Comparison of ENCODE assay signal across 16 cellular contexts in the genomic region with DNA sequence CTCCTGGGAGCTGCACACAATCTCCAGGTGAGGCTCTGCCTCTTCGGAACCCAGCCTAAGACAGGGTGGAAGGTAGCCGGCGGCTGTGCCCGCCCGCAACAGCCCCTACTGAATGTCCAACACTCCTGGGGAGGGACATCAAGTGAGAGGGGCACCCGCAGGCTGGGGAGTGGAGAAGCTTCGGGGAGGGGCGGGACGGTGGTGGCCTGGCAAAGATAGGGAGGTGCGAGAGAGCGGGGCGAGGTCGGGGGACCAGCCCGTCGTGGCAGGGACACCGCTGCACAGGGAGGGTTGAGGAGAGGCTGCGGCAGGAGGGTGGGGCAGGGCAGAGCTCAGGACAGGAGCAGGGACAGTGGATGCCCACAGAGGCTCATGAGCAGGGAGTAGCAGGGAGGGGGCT. TPM values are rescaled to one million over a fixed set of nuclear protein-coding genes. Genes with fewer than 3 reads are reported as not detected.
A peak's percentile ranks its signal among the peaks of the same experiment; 100 is the strongest.
DNase-seq lines count a peak whose midpoint lies in the region; ATAC-seq, FAIRE-seq and TF ChIP-seq lines count a peak whose summit lies in the region.
"Had no signal": no experiment of that assay in that cellular context is flagged by ENCODE, and none has a peak within 500 bp of the region (broad histone marks: within the 10 kb centered on the region; RNA-seq: fewer than 3 reads in every experiment).

No MANE protein-coding gene starts in this region.

- H3K36me3 Mint-ChIP-seq in stimulated activated naive B cell treated with anti-CD40 and anti-IgM and Interleukin-4, amounts not matched to agents 10 μg/mL and 1 μg/mL and 100 μg/mL, for 72 hours, result no peaks in the 10 kb centered on the region
- H3K36me3 Mint-ChIP-seq: CD4-positive, CD25-positive, alpha-beta regulatory T cell had no signal

- H3K9me3 Mint-ChIP-seq in stimulated activated naive B cell treated with anti-CD40 and anti-IgM and Interleukin-4, amounts not matched to agents 10 μg/mL and 1 μg/mL and 100 μg/mL, for 72 hours, result no peaks in the 10 kb centered on the region
- H3K9me3 Mint-ChIP-seq: CD4-positive, CD25-positive, alpha-beta regulatory T cell had no signal

- peaks cover 5 to 8% of the 10 kb centered on the region in 2 donors for H3K27me3 Mint-ChIP-seq in stimulated activated naive B cell treated with anti-CD40 and anti-IgM and Interleukin-4, amounts not matched to agents 10 μg/mL and 1 μg/mL and 100 μg/mL, for 72 hours

- peak overlapping the region; percentile 42 for H3K27ac Mint-ChIP-seq in stimulated activated naive B cell treated with anti-CD40 and anti-IgM and Interleukin-4, amounts not matched to agents 10 μg/mL and 1 μg/mL and 100 μg/mL, for 72 hours
- H3K27ac Mint-ChIP-seq: CD4-positive, CD25-positive, alpha-beta regulatory T cell had no signal

- BruUV-seq in A673 (replicated peaks; lab: Mats Ljungman, UMichigan), result no TSS peak

- ATAC-seq in stimulated activated naive B cell treated with anti-CD40 and anti-IgM and Interleukin-4, amounts not matched to agents 10 μg/mL and 1 μg/mL and 100 μg/mL, for 72 hours (replicated peaks), result no peak

- peaks cover 7% of the 10 kb centered on the region for H3F3A ChIP-seq in neural cell (ENCODE audit: insufficient read depth, low read length, poor library complexity, severe bottlenecking)

- no peak overlapping the region for H2AFZ ChIP-seq in neural cell (ENCODE audit: low read depth, low read length)

- no peak overlapping the region for H3K4me2 ChIP-seq in neural cell (ENCODE audit: low read length)

- no peak for TF ChIP-seq POLR2A in esophagus squamous epithelium (IDR thresholded peaks at IDR 0.05)

- no peak for TF ChIP-seq EP300 in neural cell (conservative IDR thresholded peaks at IDR 0.05; ENCODE audit: poor library complexity, severe bottlenecking)

- H3K27ac ChIP-seq in A673 (ENCODE audit: low read depth, low read length, poor library complexity, severe bottlenecking) (peak overlapping the region; percentile 3), HEK293 (ENCODE audit: extremely low read depth, low read depth, low read length) (no peak overlapping the region), neural cell (ENCODE audit: low read length) (peak overlapping the region; percentile 81), esophagus squamous epithelium (no peak overlapping the region), brain microvascular endothelial cell (no peak overlapping the region)
- H3K27ac ChIP-seq: GM23248 had no signal

- no peak for DNase-seq in A673 (ENCODE audit: low spot score)
- no peak for DNase-seq in stimulated activated naive B cell treated with anti-CD40 and anti-IgM and Interleukin-4, amounts not matched to agents 10 μg/mL and 1 μg/mL and 100 μg/mL, for 72 hours
- no peak for DNase-seq in esophagus squamous epithelium (lab: John Stamatoyannopoulos, UW)
- DNase-seq in DMS53 (lab: John Stamatoyannopoulos, UW), result no peak
- DNase-seq in RCC 7860 (ENCODE audit: low spot score), result no peak
- no peak for DNase-seq in brain microvascular endothelial cell
- DNase-seq: Calu3; CD4-positive, CD25-positive, alpha-beta regulatory T cell; DMS 273 treated with DMSO at 0.1 percent for 48 hours; DMS79; GM23248; H7 had no signal

- WGBS in esophagus squamous epithelium, 2 donors, result 70 to 91% methylated on average over 4 to 6 of the region's 17 CpGs

- H3K4me1 Mint-ChIP-seq in stimulated activated naive B cell treated with anti-CD40 and anti-IgM and Interleukin-4, amounts not matched to agents 10 μg/mL and 1 μg/mL and 100 μg/mL, for 72 hours, result peaks cover 21 to 31% of the 10 kb centered on the region in 2 donors

- TF ChIP-seq CTCF in A673 (conservative IDR thresholded peaks at IDR 0.05; ENCODE audit: low read depth, low read length) (no peak), HEK293 (tag by site-specific recombination; IDR thresholded peaks at IDR 0.05) (no peak), neural cell (IDR thresholded peaks at IDR 0.05; ENCODE audit: poor library complexity, severe bottlenecking) (no peak), esophagus squamous epithelium (IDR thresholded peaks at IDR 0.05) (no peak), brain microvascular endothelial cell (IDR thresholded peaks at IDR 0.05; ENCODE audit: low read depth, low read length, missing control alignments) (no peak)

- H4K20me1 ChIP-seq in neural cell (ENCODE audit: insufficient read depth), result no peaks in the 10 kb centered on the region

- no peak for TF ChIP-seq RAD21 in neural cell (conservative IDR thresholded peaks at IDR 0.05)

- CTCF ChIA-PET in A673 (lab: Charles Lee), result interaction anchor here (0.6 to 6.0 kb wide), 4 partner anchors 47 to 208 kb away, joined by 6 to 157 read pairs (median 72); a partner anchor contains a TSS
- CTCF ChIA-PET in HEK293 (lab: Yijun Ruan, JAX), result interaction anchor here (0.6 to 16.2 kb wide), 19 partner anchors 9 to 454 kb away, joined by 3 to 329 read pairs (median 23); a partner anchor contains a TSS

- H3K4me3 ChIP-seq in A673 (ENCODE audit: low read depth, low read length, poor library complexity, severe bottlenecking) (no peak overlapping the region), HEK293 (ENCODE audit: low read depth, low read length) (no peak overlapping the region), neural cell (ENCODE audit: low read length) (no peak overlapping the region), esophagus squamous epithelium (no peak overlapping the region), brain microvascular endothelial cell (ENCODE audit: low read depth, low read length) (no peak overlapping the region)
- H3K4me3 ChIP-seq: GM23248 had no signal

- H3K36me3 ChIP-seq in A673 (ENCODE audit: insufficient read depth, low read length, poor library complexity, severe bottlenecking) (no peaks in the 10 kb centered on the region), HEK293 (ENCODE audit: control insufficient read depth in 2 of 2, insufficient read depth in 1 of 2, low read length in 2 of 2) (no peaks in the 10 kb centered on the region), neural cell (ENCODE audit: insufficient read depth, low read length) (no peaks in the 10 kb centered on the region), esophagus squamous epithelium (peaks cover 0 to 21% (median 0%) of the 10 kb centered on the region in 3 donors), brain microvascular endothelial cell (replicated peaks) (no peaks in the 10 kb centered on the region)

- H3K4me1 ChIP-seq in A673 (ENCODE audit: insufficient read depth, low read length, poor library complexity, severe bottlenecking) (peaks cover 5% of the 10 kb centered on the region), HEK293 (ENCODE audit: control insufficient read depth, insufficient read depth, low read length) (no peaks in the 10 kb centered on the region), esophagus squamous epithelium (peaks cover 0 to 21% (median 0%) of the 10 kb centered on the region in 3 donors)

- FAIRE-seq in RCC 7860 (lab: Jason Lieb, UNC), result no peak
- FAIRE-seq: A204.1, GM12891 had no signal

- no peaks in the 10 kb centered on the region for H3K79me2 ChIP-seq in neural cell (replicated peaks; ENCODE audit: insufficient read depth, low read length)

- in situ Hi-C loops in brain microvascular endothelial cell (cut with HindIII; ENCODE audit: low pct_ligation_motif_present, low sequenced_read_pairs), result loop anchor here (25.0 kb wide), 1 partner anchor 212 kb away; a partner anchor contains a TSS

- no peak overlapping the region for H3K4me3 Mint-ChIP-seq in stimulated activated naive B cell treated with anti-CD40 and anti-IgM and Interleukin-4, amounts not matched to agents 10 μg/mL and 1 μg/mL and 100 μg/mL, for 72 hours
- H3K4me3 Mint-ChIP-seq: CD4-positive, CD25-positive, alpha-beta regulatory T cell had no signal

- POLR2A ChIA-PET in A673 (lab: Charles Lee; ENCODE audit: low non-redundant PET), result no interaction called here
- POLR2A ChIA-PET in HEK293 (lab: Yijun Ruan, JAX), result interaction anchor here (0.8 to 1.0 kb wide), 2 partner anchors 68 to 182 kb away, joined by 3 read pairs; no protein-coding TSS in a partner anchor

- intact Hi-C loops in A673 (cut with micrococcal nuclease; ENCODE audit: unreplicated experiment) (no loop called here), esophagus squamous epithelium (cut with DNase I) (no loop called here)

- H3K9me3 ChIP-seq in A673 (ENCODE audit: low read depth, low read length, poor library complexity, severe bottlenecking), result no peaks in the 10 kb centered on the region
- H3K9me3 ChIP-seq in HEK293 (ENCODE audit: control insufficient read depth, insufficient read depth, low read depth, low read length), result no peaks in the 10 kb centered on the region
- no peaks in the 10 kb centered on the region for H3K9me3 ChIP-seq in neural cell (ENCODE audit: low read length)
- no peaks in the 10 kb centered on the region for H3K9me3 ChIP-seq in esophagus squamous epithelium

- H3K27me3 ChIP-seq in A673 (replicated peaks; ENCODE audit: insufficient read depth, low read depth, low read length, poor library complexity), result no peaks in the 10 kb centered on the region
- no peaks in the 10 kb centered on the region for H3K27me3 ChIP-seq in neural cell (ENCODE audit: insufficient read depth, low read depth, low read length)
- peaks cover 0 to 7% (median 0%) of the 10 kb centered on the region in 4 donors for H3K27me3 ChIP-seq in esophagus squamous epithelium
- H3K27me3 ChIP-seq in brain microvascular endothelial cell (replicated peaks), result no peaks in the 10 kb centered on the region

- H3K9ac ChIP-seq in neural cell (ENCODE audit: low read length), result peak overlapping the region; percentile 53
- H3K9ac ChIP-seq: GM23248 had no signal

- no peaks in the 10 kb centered on the region for H3K9me2 ChIP-seq in neural cell (ENCODE audit: insufficient read depth, low read length)

TF ChIP-seq in HEK293, 187 proteins besides CTCF, POLR2A, EP300 and RAD21 (continues in another document):
- TF ChIP-seq KLF1 (tag by site-specific recombination; IDR thresholded peaks at IDR 0.05) (0 out of 2 replicates have a peak, but pooled peaks have one; percentile 22), GLIS1 (tag by site-specific recombination; IDR thresholded peaks at IDR 0.05) (no peak), ZNF266 (tag by site-specific recombination; IDR thresholded peaks at IDR 0.05; ENCODE audit: low read depth) (no peak)

TF ChIP-seq in neural cell, 6 proteins besides CTCF, POLR2A, EP300 and RAD21 (continues in another document):
- TF ChIP-seq SMC3 (conservative IDR thresholded peaks at IDR 0.05; ENCODE audit: poor library complexity) (no peak), POLR2AphosphoS5 (IDR thresholded peaks at IDR 0.05) (no peak)

RNA-seq across cellular contexts. Expression of a gene that starts 8.9 kb away (rescaled TPM):
- total RNA-seq in A673 (2021) (23.3 and 28.1 TPM in 2 replicates), esophagus squamous epithelium (10 to 100 TPM in 1 of 4 donors, 1 to 10 TPM in 3; 6.1 to 16.0 (median 7.1) TPM)
- 35.4 and 45.7 TPM in 2 replicates for polyA plus RNA-seq in neural cell
- 8.9 and 15.1 TPM in 2 replicates for polyA minus RNA-seq in neural cell

RNA-seq across cellular contexts. Expression of a gene that starts 17.1 kb away (rescaled TPM):
- total RNA-seq in A673 (2021) (21.9 and 26.9 TPM in 2 replicates), esophagus squamous epithelium (10 to 100 TPM in 1 of 4 donors, 1 to 10 TPM in 2, under 1 TPM in 1; 0.15 to 10.3 (median 5.0) TPM)
- 1.6 and 4.0 TPM in 2 replicates for polyA plus RNA-seq in neural cell
- 1.9 TPM in 2 replicates for polyA minus RNA-seq in neural cell
- total RNA-seq: CD4-positive, CD25-positive, alpha-beta regulatory T cell had no signal
- polyA plus RNA-seq: CD4-positive, CD25-positive, alpha-beta regulatory T cell had no signal

RNA-seq across cellular contexts. Expression of a gene that starts 49.9 kb away (rescaled TPM):
- total RNA-seq in A673 (2021) (5.3 and 8.6 TPM in 2 replicates), esophagus squamous epithelium (1 to 10 TPM in 1 of 4 donors, under 1 TPM in 3; 0.08 to 2.7 (median 0.39) TPM)
- polyA plus RNA-seq in neural cell, result 6.4 and 7.7 TPM in 2 replicates
- polyA minus RNA-seq in neural cell, result 4.4 and 5.2 TPM in 2 replicates

Comparison
In these comparisons a context has a peak if more than half of its experiments do, and no peak if none do; other contexts are left out.
1. H3K27ac ChIP-seq: peak in A673 (single experiment) and neural cell (single experiment); none in HEK293 (single experiment), esophagus squamous epithelium (0 of 4) and brain microvascular endothelial cell (single experiment).